Comparison of ENCODE assay signal across 24 cellular contexts in genomic region chr12:57220770-57221168, GRCh38. TPM values are rescaled to one million over a fixed set of nuclear protein-coding genes. Genes with fewer than 3 reads are reported as not detected.
"Had no signal": no experiment of that assay in that cellular context is flagged by ENCODE, and none has a peak within 500 bp of the region (broad histone marks: within the 10 kb centered on the region; RNA-seq: fewer than 3 reads in every experiment).

No MANE protein-coding gene starts in this region.

- H3K9me3 ChIP-seq: spleen, thyroid gland had no signal

- H3K4me3 ChIP-seq: dorsolateral prefrontal cortex, lung, spleen, thyroid gland had no signal

- H3K36me3 Mint-ChIP-seq: activated CD8-positive, alpha-beta memory T cell treated with anti-CD3 and anti-CD28 coated beads, Interleukin-2, amount 10 ng/mL, durations not matched to agents 7 days and 5 days had no signal

- DNase-seq: activated CD4-positive, alpha-beta T cell treated with anti-CD3 and anti-CD28 coated beads for 36 hours; activated CD4-positive, alpha-beta T cell treated with anti-CD3 and anti-CD28 coated beads, Interleukin-2, amount 50 U/mL, for 48 hours; activated CD8-positive, alpha-beta memory T cell treated with anti-CD3 and anti-CD28 coated beads, Interleukin-2, amount 10 ng/mL, durations not matched to agents 7 days and 5 days; activated naive CD4-positive, alpha-beta T cell treated with Interleukin-2 at 50 U/mL for 16 hours; activated naive CD8-positive, alpha-beta T cell treated with anti-CD3 and anti-CD28 coated beads, Interleukin-2, amount 50 U/mL, for 24 hours; activated T-cell treated with anti-CD3 and anti-CD28 coated beads, Interleukin-2, amount 50 U/mL, for 1 hour; anterior cingulate cortex; brain microvascular endothelial cell; central memory CD4-positive, alpha-beta T cell; dorsolateral prefrontal cortex; endodermal cell; foreskin melanocyte; head of caudate nucleus; kidney; midbrain; nucleus accumbens; posterior cingulate gyrus; spleen; T-helper 2 cell; thyroid gland had no signal

- H3K4me3 Mint-ChIP-seq: activated CD4-positive, alpha-beta T cell treated with anti-CD3 and anti-CD28 coated beads for 36 hours; activated CD8-positive, alpha-beta memory T cell treated with anti-CD3 and anti-CD28 coated beads, Interleukin-2, amount 10 ng/mL, durations not matched to agents 7 days and 5 days; activated naive CD8-positive, alpha-beta T cell treated with anti-CD3 and anti-CD28 coated beads, Interleukin-2, amount 50 U/mL, for 24 hours; endodermal cell had no signal

- H3K27ac ChIP-seq: brain microvascular endothelial cell, spleen, thyroid gland had no signal

- H3K36me3 ChIP-seq: brain microvascular endothelial cell, spleen, thyroid gland had no signal

- H3K9me3 Mint-ChIP-seq: activated naive CD8-positive, alpha-beta T cell treated with anti-CD3 and anti-CD28 coated beads, Interleukin-2, amount 50 U/mL, for 24 hours; activated T-helper 2 cell treated with anti-CD3 and anti-CD28 coated beads, Interferon-gamma antibody, Interleukin-2, Interleukin-4, amounts not matched to agents 10 μg/mL and 5 μg/mL and 100 μg/mL, durations not matched to agents 14 hours and 24 hours and 36 hours; endodermal cell had no signal

- ATAC-seq: activated CD4-positive, alpha-beta T cell treated with anti-CD3 and anti-CD28 coated beads for 36 hours; activated CD8-positive, alpha-beta memory T cell treated with anti-CD3 and anti-CD28 coated beads, Interleukin-2, amount 10 ng/mL, durations not matched to agents 7 days and 5 days; activated naive CD8-positive, alpha-beta T cell treated with anti-CD3 and anti-CD28 coated beads, Interleukin-2, amount 50 U/mL, for 24 hours; left lobe of liver had no signal

- H3K27ac Mint-ChIP-seq: activated CD4-positive, alpha-beta T cell treated with anti-CD3 and anti-CD28 coated beads for 36 hours; activated CD8-positive, alpha-beta memory T cell treated with anti-CD3 and anti-CD28 coated beads, Interleukin-2, amount 10 ng/mL, durations not matched to agents 7 days and 5 days; activated naive CD8-positive, alpha-beta T cell treated with anti-CD3 and anti-CD28 coated beads, Interleukin-2, amount 50 U/mL, for 24 hours; activated T-helper 2 cell treated with anti-CD3 and anti-CD28 coated beads, Interferon-gamma antibody, Interleukin-2, Interleukin-4, amounts not matched to agents 10 μg/mL and 5 μg/mL and 100 μg/mL, durations not matched to agents 14 hours and 24 hours and 36 hours; endodermal cell had no signal

RNA-seq across cellular contexts. Expression of gene NXPH4, which starts 4.2 kb away (rescaled TPM):
- total RNA-seq: epithelial cell of proximal tubule had no signal

RNA-seq across cellular contexts. Expression of gene STAC3, which starts 30.2 kb away (rescaled TPM):
- total RNA-seq: epithelial cell of proximal tubule had no signal
